8 cellular contexts compared by ENCODE assay signal in the genomic region with DNA sequence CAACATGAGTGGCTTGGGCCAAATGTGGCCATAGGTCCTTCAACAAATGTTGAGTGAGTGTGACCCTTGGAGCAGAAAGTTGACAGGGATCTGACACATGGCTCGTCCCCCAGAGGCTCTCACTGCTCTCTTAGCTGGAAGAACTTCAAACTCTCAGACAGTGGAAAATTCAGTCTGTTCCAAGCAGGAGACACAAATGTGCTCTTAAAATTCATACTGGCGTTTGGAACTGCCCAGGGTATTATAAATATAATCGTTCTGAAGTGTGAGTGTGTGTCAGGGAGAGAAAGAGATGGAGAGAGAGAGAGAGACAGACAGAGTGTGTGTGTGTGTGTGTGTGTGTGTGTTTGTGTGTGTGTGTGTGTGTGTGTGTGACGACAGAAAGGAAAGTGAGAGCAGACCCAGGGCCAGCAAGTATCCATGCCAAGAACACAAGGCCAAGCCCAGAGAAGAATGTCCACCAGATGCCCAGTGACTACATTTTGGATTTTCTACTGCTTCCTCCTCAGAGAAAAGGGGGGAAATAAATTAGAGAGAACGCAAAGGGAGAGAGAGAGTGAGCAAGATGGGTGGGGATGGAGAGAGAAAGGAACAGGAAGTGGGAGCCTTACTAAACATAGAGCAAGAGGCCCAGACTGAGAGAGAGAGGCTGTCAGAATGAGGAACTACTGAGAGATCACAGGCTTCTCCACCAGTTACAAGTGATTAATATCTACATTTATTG.
A peak's percentile ranks its signal among the peaks of the same experiment; 100 is the strongest.
DNase-seq lines count a peak whose midpoint lies in the region; ATAC-seq and TF ChIP-seq lines count a peak whose summit lies in the region.

No MANE protein-coding gene starts in this region.

- peaks cover 3% of the 10 kb centered on the region for H3K27me3 Mint-ChIP-seq in endothelial cell (ENCODE audit: unreplicated experiment)

- ATAC-seq in GM21723 (IDR thresholded peaks at IDR 0.05; ENCODE audit: unreplicated experiment) = peak; percentile 96

- peak overlapping the region; percentile 11 for H3K27ac ChIP-seq in epithelial cell of prostate
- peak overlapping the region; percentile 17 to 80 for H3K27ac ChIP-seq in ovary

- in situ Hi-C loops in GM13977 (cut with MboI; ENCODE audit: low pct_unique_long_range_greater_than_20kb, low sequenced_read_pairs, unreplicated experiment) = no loop called here

- H3K4me3 ChIP-seq in ovary = no peak overlapping the region

- no peaks in the 10 kb centered on the region for H3K9me3 Mint-ChIP-seq in endothelial cell (ENCODE audit: unreplicated experiment)

- H3K4me1 ChIP-seq in ovary (ENCODE audit: insufficient read depth) = peaks cover 4% of the 10 kb centered on the region

- intact Hi-C loops in ovary (cut with DNase I) = no loop called here

- H3K36me3 Mint-ChIP-seq in endothelial cell (ENCODE audit: low read depth, unreplicated experiment) = no peaks in the 10 kb centered on the region

- no peaks in the 10 kb centered on the region for H3K27me3 ChIP-seq in ovary

- no peak overlapping the region for H3K27ac Mint-ChIP-seq in endothelial cell (ENCODE audit: unreplicated experiment)

- DNase-seq in GM13977 (ENCODE audit: low spot score) = peak; percentile 51
- peak; percentile 33 for DNase-seq in NAMALWA (ENCODE audit: low spot score)
- no peak for DNase-seq in epithelial cell of prostate (ENCODE audit: low read depth, low spot score)
- DNase-seq in ovary = peak; percentile 69 to 74 (median 73)
- DNase-seq in iPS-NIHi7 (ENCODE audit: extremely low spot score) = no peak
- DNase-seq in endothelial cell (ENCODE audit: low spot score) = no peak
- DNase-seq in NCI-H1092 (lab: John Stamatoyannopoulos, UW) = no peak

- no peaks in the 10 kb centered on the region for H3K4me1 Mint-ChIP-seq in endothelial cell (ENCODE audit: unreplicated experiment)

- TF ChIP-seq CTCF in GM13977 (IDR thresholded peaks at IDR 0.05; ENCODE audit: extremely low read depth, insufficient read depth, missing control alignments) = no peak
- no peak for TF ChIP-seq CTCF in ovary (IDR thresholded peaks at IDR 0.05)
- TF ChIP-seq CTCF in endothelial cell (IDR thresholded peaks at IDR 0.05; ENCODE audit: unreplicated experiment) = no peak

- 4 to 16% (median 15%) methylated on average over 5 of the region's 5 CpGs for WGBS in ovary, 3 donors

- TF ChIP-seq EP300 in ovary (IDR thresholded peaks at IDR 0.05) = no peak

- H3K4me3 Mint-ChIP-seq in endothelial cell (ENCODE audit: unreplicated experiment) = no peak overlapping the region

- no peak for TF ChIP-seq POLR2A in ovary (IDR thresholded peaks at IDR 0.05)

- no peaks in the 10 kb centered on the region for H3K36me3 ChIP-seq in ovary

- no peaks in the 10 kb centered on the region for H3K9me3 ChIP-seq in ovary

Comparison
In these comparisons a context has a peak if more than half of its experiments do, and no peak if none do; other contexts are left out.
1. DNase-seq: peak in GM13977 (single experiment), NAMALWA (single experiment) and ovary (5 of 5); none in epithelial cell of prostate (single experiment), iPS-NIHi7 (single experiment), endothelial cell (single experiment) and NCI-H1092 (single experiment).